ENCODE assay signal across 8 cellular contexts in genomic region chr3:170869645-170870593, GRCh38. TPM values are rescaled to one million over a fixed set of nuclear protein-coding genes. Genes with fewer than 3 reads are reported as not detected.
A peak's percentile ranks its signal among the peaks of the same experiment; 100 is the strongest.
DNase-seq lines count a peak whose midpoint lies in the region; ATAC-seq and TF ChIP-seq lines count a peak whose summit lies in the region.

Gene RPL22L1, minus strand, starts transcription at chr3:170870195. Its CDS starts 28 bp downstream, at chr3:170870167.

- H3K27ac ChIP-seq in KMS-11: peak within 1 kb of the TSS; percentile 85
- peak within 1 kb of the TSS; percentile 98 for H3K27ac ChIP-seq in fibroblast of lung (ENCODE audit: insufficient read depth, low read length)
- H3K27ac ChIP-seq in stomach smooth muscle (ENCODE audit: low read length): peak within 1 kb of the TSS; percentile 74

- peak; percentile 98 for ATAC-seq in GM21619 (IDR thresholded peaks at IDR 0.05; ENCODE audit: unreplicated experiment)

- H3K27me3 Mint-ChIP-seq in nephron (ENCODE audit: low read depth): no peaks in the 10 kb centered on the region

- H3K27ac Mint-ChIP-seq in nephron: peak within 1 kb of the TSS; percentile 98 to 100 (median 99)

- peak within 1 kb of the TSS; percentile 94 to 96 (median 96) for H3K4me3 Mint-ChIP-seq in nephron

- H3K4me2 ChIP-seq in KMS-11: peak within 1 kb of the TSS; percentile 77
- H3K4me2 ChIP-seq in fibroblast of lung (ENCODE audit: extremely low read depth, insufficient read depth, low read length): peak within 1 kb of the TSS; percentile 81

- H3K9me3 ChIP-seq in fibroblast of lung (ENCODE audit: control insufficient read depth, insufficient read depth, low read depth, low read length): no peaks in the 10 kb centered on the region
- no peaks in the 10 kb centered on the region for H3K9me3 ChIP-seq in stomach smooth muscle (ENCODE audit: control insufficient read depth in 2 of 2, low read length in 2 of 2)

- H4K20me1 ChIP-seq in KMS-11 (ENCODE audit: insufficient read depth) (peaks cover 5% of the 10 kb centered on the region; the same call in 1 of the 2 replicates), fibroblast of lung (ENCODE audit: control insufficient read depth, extremely low read depth, insufficient read depth, low read length) (peaks cover 2% of the 10 kb centered on the region)

- peaks cover 35% of the 10 kb centered on the region for H3K36me3 Mint-ChIP-seq in nephron (ENCODE audit: low read depth)

- H3K79me2 ChIP-seq in KMS-11 (ENCODE audit: insufficient read depth, low read depth) (peaks cover 28% of the 10 kb centered on the region), fibroblast of lung (ENCODE audit: control insufficient read depth, insufficient read depth, low read length) (peaks cover 19% of the 10 kb centered on the region)

- H3K9me3 Mint-ChIP-seq in nephron: peaks cover 6% of the 10 kb centered on the region

- H3K4me3 ChIP-seq in KMS-11 (IDR thresholded peaks at IDR 0.05; ENCODE audit: insufficient read depth, low read depth, low read length): peak within 1 kb of the TSS; percentile 56
- peak within 1 kb of the TSS; percentile 64 to 97 (median 86) for H3K4me3 ChIP-seq in fibroblast of lung (replicated peaks in 1 of 4; ENCODE audit: control extremely low read depth in 1 of 4, insufficient read depth in 1 of 4, low read depth in 3 of 4, low read length in 4 of 4)
- peak within 1 kb of the TSS; percentile 95 to 100 for H3K4me3 ChIP-seq in stomach smooth muscle (ENCODE audit: low read length in 2 of 2)

- in situ Hi-C loops in Caki2 (cut with HindIII; ENCODE audit: low pct_unique_long_range_greater_than_20kb, low sequenced_read_pairs): no loop called here

- H3K36me3 ChIP-seq in KMS-11 (ENCODE audit: insufficient read depth): peaks cover 19% of the 10 kb centered on the region
- H3K36me3 ChIP-seq in fibroblast of lung (ENCODE audit: control insufficient read depth, insufficient read depth, low read length): peaks cover 1% of the 10 kb centered on the region
- H3K36me3 ChIP-seq in stomach smooth muscle (ENCODE audit: control insufficient read depth in 2 of 2, insufficient read depth in 2 of 2, low read length in 2 of 2): peaks cover 7 to 13% of the 10 kb centered on the region in 2 donors

- H3K9ac ChIP-seq in KMS-11 (peak within 1 kb of the TSS; percentile 94), fibroblast of lung (ENCODE audit: insufficient read depth, low read length) (peak within 1 kb of the TSS; percentile 87), stomach smooth muscle (ENCODE audit: low read length in 2 of 2) (peak within 1 kb of the TSS; percentile 90 to 95)

- TF ChIP-seq CTCF in KMS-11 (conservative IDR thresholded peaks at IDR 0.05; ENCODE audit: low read depth, low read length) (peak; percentile 41), fibroblast of lung (conservative IDR thresholded peaks at IDR 0.05 in 1 of 2, IDR thresholded peaks at IDR 0.05 in 1 of 2; ENCODE audit: low read depth in 1 of 2, low read length in 2 of 2) (peak; percentile 2 to 29), nephron (IDR thresholded peaks at IDR 0.05; ENCODE audit: unreplicated experiment in 3 of 3) (peak in 1 of 3 experiments; percentile 17)

- peaks cover 17% of the 10 kb centered on the region for H3K4me1 Mint-ChIP-seq in nephron

- H3K4me1 ChIP-seq in KMS-11 (ENCODE audit: low read depth, poor library complexity, severe bottlenecking) (peaks cover 20% of the 10 kb centered on the region), fibroblast of lung (ENCODE audit: control insufficient read depth, extremely low read depth, insufficient read depth, low read length) (no peaks in the 10 kb centered on the region), stomach smooth muscle (ENCODE audit: control insufficient read depth, insufficient read depth, low read length) (peaks cover 4% of the 10 kb centered on the region)

- H3K27me3 ChIP-seq in KMS-11 (ENCODE audit: insufficient read depth, low read depth) (no peaks in the 10 kb centered on the region), fibroblast of lung (ENCODE audit: control insufficient read depth, insufficient read depth, low read length) (no peaks in the 10 kb centered on the region), stomach smooth muscle (ENCODE audit: control insufficient read depth in 1 of 2, insufficient read depth in 2 of 2, low read length in 2 of 2) (no peaks in the 10 kb centered on the region)

- DNase-seq in Caki2 (ENCODE audit: low read depth) (peak; percentile 98), activated T-cell treated with anti-CD3 and anti-CD28 coated beads for 48 hours (ENCODE audit: low read depth) (peak; percentile 88), fibroblast of lung (ENCODE audit: low read depth in 2 of 2) (peak; percentile 95 to 96), cortex of kidney (lab: John Stamatoyannopoulos, UW) (no peak)

- peak within 1 kb of the TSS; percentile 67 for H2AFZ ChIP-seq in KMS-11 (ENCODE audit: low read depth)
- peak within 1 kb of the TSS; percentile 96 for H2AFZ ChIP-seq in fibroblast of lung (ENCODE audit: low read length)

RNA-seq across cellular contexts. Expression of gene RPL22L1, which starts in this region (rescaled TPM):
- 97.0 and 146 TPM in 2 replicates for total RNA-seq in Caki2 (2014; rRNA removed; shearing (Covaris generic); ENCODE audit: low replicate concordance)
- 71.2 and 88.6 TPM in 2 replicates for total RNA-seq in fibroblast of lung
- 241 and 289 TPM in 2 replicates for polyA plus RNA-seq in fibroblast of lung
- 255 and 256 TPM in 2 replicates for polyA plus RNA-seq in fibroblast of lung (2012)
- 0.63 TPM in 1 of 2 replicates, not detected in the other for polyA minus RNA-seq in fibroblast of lung (ENCODE audit: low replicate concordance)
